ENCODE assay signal across 1 cellular context in genomic region chr6:37102299-37103168, GRCh38.
TF ChIP-seq lines count a peak whose summit lies in the region.

No MANE protein-coding gene starts in this region.

TF ChIP-seq in HepG2, 621 proteins besides CTCF, POLR2A, EP300 and RAD21 (continued from another document and continues in another):
- TF ChIP-seq, protein P1, sequence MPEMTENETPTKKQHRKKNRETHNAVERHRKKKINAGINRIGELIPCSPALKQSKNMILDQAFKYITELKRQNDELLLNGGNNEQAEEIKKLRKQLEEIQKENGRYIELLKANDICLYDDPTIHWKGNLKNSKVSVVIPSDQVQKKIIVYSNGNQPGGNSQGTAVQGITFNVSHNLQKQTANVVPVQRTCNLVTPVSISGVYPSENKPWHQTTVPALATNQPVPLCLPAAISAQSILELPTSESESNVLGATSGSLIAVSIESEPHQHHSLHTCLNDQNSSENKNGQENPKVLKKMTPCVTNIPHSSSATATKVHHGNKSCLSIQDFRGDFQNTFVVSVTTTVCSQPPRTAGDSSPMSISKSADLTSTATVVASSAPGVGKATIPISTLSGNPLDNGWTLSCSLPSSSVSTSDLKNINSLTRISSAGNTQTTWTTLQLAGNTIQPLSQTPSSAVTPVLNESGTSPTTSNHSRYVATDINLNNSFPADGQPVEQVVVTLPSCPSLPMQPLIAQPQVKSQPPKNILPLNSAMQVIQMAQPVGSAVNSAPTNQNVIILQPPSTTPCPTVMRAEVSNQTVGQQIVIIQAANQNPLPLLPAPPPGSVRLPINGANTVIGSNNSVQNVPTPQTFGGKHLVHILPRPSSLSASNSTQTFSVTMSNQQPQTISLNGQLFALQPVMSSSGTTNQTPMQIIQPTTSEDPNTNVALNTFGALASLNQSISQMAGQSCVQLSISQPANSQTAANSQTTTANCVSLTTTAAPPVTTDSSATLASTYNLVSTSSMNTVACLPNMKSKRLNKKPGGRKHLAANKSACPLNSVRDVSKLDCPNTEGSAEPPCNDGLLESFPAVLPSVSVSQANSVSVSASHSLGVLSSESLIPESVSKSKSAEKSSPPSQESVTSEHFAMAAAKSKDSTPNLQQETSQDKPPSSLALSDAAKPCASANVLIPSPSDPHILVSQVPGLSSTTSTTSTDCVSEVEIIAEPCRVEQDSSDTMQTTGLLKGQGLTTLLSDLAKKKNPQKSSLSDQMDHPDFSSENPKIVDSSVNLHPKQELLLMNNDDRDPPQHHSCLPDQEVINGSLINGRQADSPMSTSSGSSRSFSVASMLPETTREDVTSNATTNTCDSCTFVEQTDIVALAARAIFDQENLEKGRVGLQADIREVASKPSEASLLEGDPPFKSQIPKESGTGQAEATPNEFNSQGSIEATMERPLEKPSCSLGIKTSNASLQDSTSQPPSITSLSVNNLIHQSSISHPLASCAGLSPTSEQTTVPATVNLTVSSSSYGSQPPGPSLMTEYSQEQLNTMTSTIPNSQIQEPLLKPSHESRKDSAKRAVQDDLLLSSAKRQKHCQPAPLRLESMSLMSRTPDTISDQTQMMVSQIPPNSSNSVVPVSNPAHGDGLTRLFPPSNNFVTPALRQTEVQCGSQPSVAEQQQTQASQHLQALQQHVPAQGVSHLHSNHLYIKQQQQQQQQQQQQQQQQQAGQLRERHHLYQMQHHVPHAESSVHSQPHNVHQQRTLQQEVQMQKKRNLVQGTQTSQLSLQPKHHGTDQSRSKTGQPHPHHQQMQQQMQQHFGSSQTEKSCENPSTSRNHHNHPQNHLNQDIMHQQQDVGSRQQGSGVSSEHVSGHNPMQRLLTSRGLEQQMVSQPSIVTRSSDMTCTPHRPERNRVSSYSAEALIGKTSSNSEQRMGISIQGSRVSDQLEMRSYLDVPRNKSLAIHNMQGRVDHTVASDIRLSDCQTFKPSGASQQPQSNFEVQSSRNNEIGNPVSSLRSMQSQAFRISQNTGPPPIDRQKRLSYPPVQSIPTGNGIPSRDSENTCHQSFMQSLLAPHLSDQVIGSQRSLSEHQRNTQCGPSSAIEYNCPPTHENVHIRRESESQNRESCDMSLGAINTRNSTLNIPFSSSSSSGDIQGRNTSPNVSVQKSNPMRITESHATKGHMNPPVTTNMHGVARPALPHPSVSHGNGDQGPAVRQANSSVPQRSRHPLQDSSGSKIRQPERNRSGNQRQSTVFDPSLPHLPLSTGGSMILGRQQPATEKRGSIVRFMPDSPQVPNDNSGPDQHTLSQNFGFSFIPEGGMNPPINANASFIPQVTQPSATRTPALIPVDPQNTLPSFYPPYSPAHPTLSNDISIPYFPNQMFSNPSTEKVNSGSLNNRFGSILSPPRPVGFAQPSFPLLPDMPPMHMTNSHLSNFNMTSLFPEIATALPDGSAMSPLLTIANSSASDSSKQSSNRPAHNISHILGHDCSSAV (CRISPR knock-in tag; IDR thresholded peaks at IDR 0.05; ENCODE audit: borderline replicate concordance), result no peak
- TF ChIP-seq SAFB2 (CRISPR knock-in tag; IDR thresholded peaks at IDR 0.05; ENCODE audit: borderline replicate concordance, low read depth) (no peak), ZNF7 (CRISPR knock-in tag; IDR thresholded peaks at IDR 0.05) (0 out of 2 replicates have a peak, but pooled peaks have one; percentile 5), MIXL1 (CRISPR knock-in tag; IDR thresholded peaks at IDR 0.05) (peak; percentile 62; the same call in 1 of the 2 replicates), ZNF746 (CRISPR knock-in tag; IDR thresholded peaks at IDR 0.05) (peak; percentile 41; the same call in 1 of the 2 replicates), TEAD2 (CRISPR knock-in tag; IDR thresholded peaks at IDR 0.05) (no peak), ZBTB2 (CRISPR knock-in tag; IDR thresholded peaks at IDR 0.05; ENCODE audit: low read depth) (peak; percentile 87; the same call in 1 of the 2 replicates), ZMYM2 (CRISPR knock-in tag; IDR thresholded peaks at IDR 0.05) (no peak), SMARCC2 (IDR thresholded peaks at IDR 0.05) (no peak), THYN1 (CRISPR knock-in tag; IDR thresholded peaks at IDR 0.05; ENCODE audit: borderline replicate concordance, low read depth) (no peak), POLR2G (IDR thresholded peaks at IDR 0.05; ENCODE audit: low read depth, low read length) (peak; percentile 29; the same call in 1 of the 2 replicates), GTF3A (CRISPR knock-in tag; conservative IDR thresholded peaks at IDR 0.05) (no peak), ARNT (IDR thresholded peaks at IDR 0.05) (no peak), HNF1B (CRISPR knock-in tag; IDR thresholded peaks at IDR 0.05) (no peak), FOSL2 (CRISPR knock-in tag; IDR thresholded peaks at IDR 0.05) (peak; percentile 57; the same call in 1 of the 2 replicates), TP53 (CRISPR knock-in tag; conservative IDR thresholded peaks at IDR 0.05) (peak; percentile 29; the same call in 1 of the 2 replicates), ZNF660 (CRISPR knock-in tag; IDR thresholded peaks at IDR 0.05; ENCODE audit: borderline replicate concordance, low read depth) (no peak), CEBPB (IDR thresholded peaks at IDR 0.05; ENCODE audit: borderline replicate concordance, low read depth, low read length) (no peak), MXD1 (CRISPR knock-in tag; IDR thresholded peaks at IDR 0.05) (no peak), KLF6 (CRISPR knock-in tag; IDR thresholded peaks at IDR 0.05) (peak; percentile 80; the same call in 1 of the 2 replicates), RNF2 (conservative IDR thresholded peaks at IDR 0.05; ENCODE audit: low read depth) (peak; percentile 62; the same call in 1 of the 2 replicates), PLRG1 (conservative IDR thresholded peaks at IDR 0.05) (no peak), ZBTB1 (CRISPR knock-in tag; IDR thresholded peaks at IDR 0.05; ENCODE audit: borderline replicate concordance) (no peak), ZNF570 (CRISPR knock-in tag; IDR thresholded peaks at IDR 0.05; ENCODE audit: borderline replicate concordance) (peak; percentile 49; the same call in 1 of the 2 replicates), TBL1XR1 (IDR thresholded peaks at IDR 0.05; ENCODE audit: borderline replicate concordance, low read length, partially characterized antibody) (peak; percentile 36), SP140L (CRISPR knock-in tag; IDR thresholded peaks at IDR 0.05; ENCODE audit: borderline replicate concordance) (no peak), ARID2 (CRISPR knock-in tag; IDR thresholded peaks at IDR 0.05; ENCODE audit: borderline replicate concordance) (0 out of 2 replicates have a peak, but pooled peaks have one; percentile 19), FOXJ3 (CRISPR knock-in tag; IDR thresholded peaks at IDR 0.05; ENCODE audit: borderline replicate concordance) (peak; percentile 77), ZNF672 (CRISPR knock-in tag; IDR thresholded peaks at IDR 0.05) (no peak), ZNF460 (CRISPR knock-in tag; IDR thresholded peaks at IDR 0.05; ENCODE audit: borderline replicate concordance) (peak; percentile 25; the same call in 1 of the 2 replicates)
- TF ChIP-seq, protein P2, sequence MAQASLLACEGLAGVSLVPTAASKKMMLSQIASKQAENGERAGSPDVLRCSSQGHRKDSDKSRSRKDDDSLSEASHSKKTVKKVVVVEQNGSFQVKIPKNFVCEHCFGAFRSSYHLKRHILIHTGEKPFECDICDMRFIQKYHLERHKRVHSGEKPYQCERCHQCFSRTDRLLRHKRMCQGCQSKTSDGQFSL (CRISPR knock-in tag; IDR thresholded peaks at IDR 0.05), result peak; percentile 66; the same call in 1 of the 2 replicates
- TF ChIP-seq, protein P3, sequence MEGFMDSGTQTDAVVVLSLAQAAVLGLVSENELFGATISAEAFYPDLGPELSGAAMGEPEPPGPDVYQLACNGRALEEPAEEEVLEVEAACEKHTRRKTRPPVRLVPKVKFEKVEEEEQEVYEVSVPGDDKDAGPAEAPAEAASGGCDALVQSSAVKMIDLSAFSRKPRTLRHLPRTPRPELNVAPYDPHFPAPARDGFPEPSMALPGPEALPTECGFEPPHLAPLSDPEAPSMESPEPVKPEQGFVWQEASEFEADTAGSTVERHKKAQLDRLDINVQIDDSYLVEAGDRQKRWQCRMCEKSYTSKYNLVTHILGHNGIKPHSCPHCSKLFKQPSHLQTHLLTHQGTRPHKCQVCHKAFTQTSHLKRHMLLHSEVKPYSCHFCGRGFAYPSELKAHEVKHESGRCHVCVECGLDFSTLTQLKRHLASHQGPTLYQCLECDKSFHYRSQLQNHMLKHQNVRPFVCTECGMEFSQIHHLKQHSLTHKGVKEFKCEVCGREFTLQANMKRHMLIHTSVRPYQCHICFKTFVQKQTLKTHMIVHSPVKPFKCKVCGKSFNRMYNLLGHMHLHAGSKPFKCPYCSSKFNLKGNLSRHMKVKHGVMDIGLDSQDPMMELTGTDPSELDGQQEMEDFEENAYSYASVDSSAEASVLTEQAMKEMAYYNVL (CRISPR knock-in tag; IDR thresholded peaks at IDR 0.05; ENCODE audit: borderline replicate concordance), result peak; percentile 69; the same call in 1 of the 2 replicates
- TF ChIP-seq, protein P4, sequence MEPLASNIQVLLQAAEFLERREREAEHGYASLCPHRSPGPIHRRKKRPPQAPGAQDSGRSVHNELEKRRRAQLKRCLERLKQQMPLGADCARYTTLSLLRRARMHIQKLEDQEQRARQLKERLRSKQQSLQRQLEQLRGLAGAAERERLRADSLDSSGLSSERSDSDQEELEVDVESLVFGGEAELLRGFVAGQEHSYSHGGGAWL (CRISPR knock-in tag; IDR thresholded peaks at IDR 0.05), result no peak; the same call in 1 of the 2 replicates
- TF ChIP-seq, protein P5, sequence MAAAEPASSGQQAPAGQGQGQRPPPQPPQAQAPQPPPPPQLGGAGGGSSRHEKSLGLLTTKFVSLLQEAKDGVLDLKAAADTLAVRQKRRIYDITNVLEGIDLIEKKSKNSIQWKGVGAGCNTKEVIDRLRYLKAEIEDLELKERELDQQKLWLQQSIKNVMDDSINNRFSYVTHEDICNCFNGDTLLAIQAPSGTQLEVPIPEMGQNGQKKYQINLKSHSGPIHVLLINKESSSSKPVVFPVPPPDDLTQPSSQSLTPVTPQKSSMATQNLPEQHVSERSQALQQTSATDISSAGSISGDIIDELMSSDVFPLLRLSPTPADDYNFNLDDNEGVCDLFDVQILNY (CRISPR knock-in tag; conservative IDR thresholded peaks at IDR 0.05), result 0 out of 2 replicates have a peak, but pooled peaks have one; percentile 20
- TF ChIP-seq, protein P6, sequence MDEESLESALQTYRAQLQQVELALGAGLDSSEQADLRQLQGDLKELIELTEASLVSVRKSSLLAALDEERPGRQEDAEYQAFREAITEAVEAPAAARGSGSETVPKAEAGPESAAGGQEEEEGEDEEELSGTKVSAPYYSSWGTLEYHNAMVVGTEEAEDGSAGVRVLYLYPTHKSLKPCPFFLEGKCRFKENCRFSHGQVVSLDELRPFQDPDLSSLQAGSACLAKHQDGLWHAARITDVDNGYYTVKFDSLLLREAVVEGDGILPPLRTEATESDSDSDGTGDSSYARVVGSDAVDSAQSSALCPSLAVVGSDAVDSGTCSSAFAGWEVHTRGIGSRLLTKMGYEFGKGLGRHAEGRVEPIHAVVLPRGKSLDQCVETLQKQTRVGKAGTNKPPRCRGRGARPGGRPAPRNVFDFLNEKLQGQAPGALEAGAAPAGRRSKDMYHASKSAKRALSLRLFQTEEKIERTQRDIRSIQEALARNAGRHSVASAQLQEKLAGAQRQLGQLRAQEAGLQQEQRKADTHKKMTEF (CRISPR knock-in tag; IDR thresholded peaks at IDR 0.05), result peak; percentile 72
- TF ChIP-seq, protein P7, sequence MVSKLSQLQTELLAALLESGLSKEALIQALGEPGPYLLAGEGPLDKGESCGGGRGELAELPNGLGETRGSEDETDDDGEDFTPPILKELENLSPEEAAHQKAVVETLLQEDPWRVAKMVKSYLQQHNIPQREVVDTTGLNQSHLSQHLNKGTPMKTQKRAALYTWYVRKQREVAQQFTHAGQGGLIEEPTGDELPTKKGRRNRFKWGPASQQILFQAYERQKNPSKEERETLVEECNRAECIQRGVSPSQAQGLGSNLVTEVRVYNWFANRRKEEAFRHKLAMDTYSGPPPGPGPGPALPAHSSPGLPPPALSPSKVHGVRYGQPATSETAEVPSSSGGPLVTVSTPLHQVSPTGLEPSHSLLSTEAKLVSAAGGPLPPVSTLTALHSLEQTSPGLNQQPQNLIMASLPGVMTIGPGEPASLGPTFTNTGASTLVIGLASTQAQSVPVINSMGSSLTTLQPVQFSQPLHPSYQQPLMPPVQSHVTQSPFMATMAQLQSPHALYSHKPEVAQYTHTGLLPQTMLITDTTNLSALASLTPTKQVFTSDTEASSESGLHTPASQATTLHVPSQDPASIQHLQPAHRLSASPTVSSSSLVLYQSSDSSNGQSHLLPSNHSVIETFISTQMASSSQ (IDR thresholded peaks at IDR 0.05; ENCODE audit: low read depth), result no peak
- TF ChIP-seq, protein P7 (CRISPR knock-in tag; IDR thresholded peaks at IDR 0.05; ENCODE audit: borderline replicate concordance), result peak; percentile 75; the same call in 1 of the 2 replicates
